In the genomic region with DNA sequence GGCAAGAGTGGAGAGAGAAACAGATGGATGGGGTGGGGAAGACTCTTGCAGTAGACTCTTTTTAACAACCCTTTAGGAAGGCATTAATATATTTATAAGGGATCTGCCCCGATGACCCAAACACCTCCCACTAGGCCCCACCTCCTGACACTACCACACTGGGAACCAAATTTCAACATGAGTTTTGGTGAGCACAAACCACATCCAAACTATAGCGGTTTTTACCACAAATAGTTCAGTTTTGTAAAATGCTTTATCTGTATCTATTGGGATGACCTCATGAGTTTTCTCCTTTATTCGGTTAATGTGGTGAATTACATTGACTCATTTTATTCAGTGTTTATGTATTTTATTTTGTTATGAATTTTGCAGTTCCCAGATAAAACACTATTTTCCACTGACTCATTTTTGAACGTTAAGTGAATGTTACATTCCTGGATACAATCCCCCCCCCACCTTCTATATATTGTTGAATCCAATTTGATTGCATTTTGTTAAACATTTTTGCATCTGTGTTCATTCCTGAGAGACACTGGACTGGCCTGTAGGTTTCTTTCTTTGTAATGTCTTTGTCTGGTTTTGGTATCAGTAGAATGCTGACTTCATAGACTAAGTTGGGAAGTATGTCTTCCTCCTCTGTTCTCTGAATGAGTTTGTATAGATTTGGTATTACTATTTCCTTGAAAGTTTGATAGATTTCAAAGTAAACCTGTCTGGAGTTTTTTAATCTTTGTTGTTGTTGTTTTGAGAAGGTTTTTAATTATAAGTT, we compare ENCODE assay signal across 17 cellular contexts.
"Had no signal": no experiment of that assay in that cellular context is flagged by ENCODE, and none has a peak within 500 bp of the region (broad histone marks: within the 10 kb centered on the region; RNA-seq: fewer than 3 reads in every experiment).

No MANE protein-coding gene starts in this region.

- H3K27ac Mint-ChIP-seq: activated naive CD4-positive, alpha-beta T cell treated with anti-CD3 and anti-CD28 coated beads for 36 hours; naive thymus-derived CD8-positive, alpha-beta T cell had no signal

- H3K79me2 ChIP-seq: hepatocyte had no signal

- H3K4me3 Mint-ChIP-seq: activated naive CD4-positive, alpha-beta T cell treated with anti-CD3 and anti-CD28 coated beads for 36 hours; central memory CD8-positive, alpha-beta T cell; naive thymus-derived CD8-positive, alpha-beta T cell had no signal

- H3K4me3 ChIP-seq: colonic mucosa, hepatocyte, ovary, psoas muscle, skin epidermis, upper lobe of right lung had no signal

- H3K27me3 ChIP-seq: colonic mucosa, foreskin keratinocyte, hepatocyte, ovary, upper lobe of right lung had no signal

- H3K27ac ChIP-seq: colonic mucosa, foreskin keratinocyte, hepatocyte, ovary, psoas muscle, skin epidermis, upper lobe of right lung had no signal

- DNase-seq: activated CD4-positive, alpha-beta T cell treated with anti-CD3 and anti-CD28 coated beads, Interleukin-2, amount 50 U/mL, for 1 hour; activated CD4-positive, CD25-positive, alpha-beta regulatory T cell; activated naive CD4-positive, alpha-beta T cell treated with anti-CD3 and anti-CD28 coated beads for 36 hours; aorta; colonic mucosa; foreskin keratinocyte; naive thymus-derived CD8-positive, alpha-beta T cell; ovary; right cardiac atrium; stimulated activated CD4-positive, alpha-beta T cell treated with anti-CD3 and anti-CD28 coated beads, Interleukin-15, amount 100 ng/mL, for 24 hours; stimulated activated CD4-positive, alpha-beta T cell treated with anti-CD3 and anti-CD28 coated beads, Interleukin-2, amount 100 ng/mL, for 48 hours; T-helper 9 cell had no signal

- H3K36me3 ChIP-seq: colonic mucosa, ovary, upper lobe of right lung had no signal

- H2AFZ ChIP-seq: hepatocyte had no signal

- ATAC-seq: foreskin keratinocyte; naive thymus-derived CD8-positive, alpha-beta T cell; psoas muscle; right cardiac atrium; upper lobe of right lung had no signal

- H3K27me3 Mint-ChIP-seq: central memory CD8-positive, alpha-beta T cell; naive thymus-derived CD8-positive, alpha-beta T cell had no signal

- H3K9me3 ChIP-seq: colonic mucosa, ovary had no signal

- H3K4me1 ChIP-seq: colonic mucosa, foreskin keratinocyte, psoas muscle, upper lobe of right lung had no signal

- H3K4me2 ChIP-seq: hepatocyte had no signal
